ENCODE assay signal across 8 cellular contexts in the genomic region with DNA sequence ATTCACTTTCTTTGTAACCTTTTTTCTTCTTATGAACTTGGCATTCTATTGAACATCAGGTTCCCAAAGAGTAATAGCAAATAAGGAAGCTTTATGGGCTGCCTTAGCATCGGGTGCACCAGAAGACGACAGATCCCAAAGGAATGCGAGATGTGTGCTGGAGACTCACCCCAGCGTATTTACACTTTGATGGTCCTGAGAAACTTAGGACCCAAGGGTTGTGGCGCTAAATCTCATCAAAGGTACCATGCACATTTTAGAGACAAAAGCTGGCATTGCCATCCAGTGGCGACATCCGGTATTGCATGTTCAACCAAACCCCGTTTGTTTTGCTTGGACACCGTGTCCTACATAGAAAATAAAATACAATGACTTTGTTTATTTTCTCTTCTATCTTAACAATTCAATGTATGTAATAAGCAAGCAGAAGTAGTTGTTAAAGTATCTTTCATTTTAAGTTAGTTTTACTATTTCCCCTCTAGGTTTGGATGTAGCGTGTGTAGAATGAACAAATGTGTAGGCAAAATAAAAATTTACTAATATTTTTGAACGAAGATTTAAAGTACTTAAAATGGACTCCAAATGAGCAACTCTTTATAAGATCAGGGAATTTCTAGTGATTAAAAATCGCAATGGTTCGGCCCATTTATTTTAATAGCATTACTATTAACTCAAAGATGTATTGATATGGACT.
DNase-seq lines count a peak whose midpoint lies in the region; ATAC-seq and TF ChIP-seq lines count a peak whose summit lies in the region.

No MANE protein-coding gene starts in this region.

- no peaks in the 10 kb centered on the region for H3K9me3 Mint-ChIP-seq in endodermal cell

- no peaks in the 10 kb centered on the region for H3K27me3 ChIP-seq in endodermal cell (ENCODE audit: control insufficient read depth, insufficient read depth, low read length, poor library complexity, severe bottlenecking)

- H3K27ac ChIP-seq in endodermal cell (ENCODE audit: low read depth, low read length): no peak overlapping the region

- no peak overlapping the region for H3K27ac Mint-ChIP-seq in endodermal cell

- no peak overlapping the region for H3K9ac ChIP-seq in endodermal cell (ENCODE audit: extremely low read depth, low read length, poor library complexity, severe bottlenecking)

- ATAC-seq in HG02678 (IDR thresholded peaks at IDR 0.05; ENCODE audit: unreplicated experiment): peak; percentile 91

- no peak overlapping the region for H3K4me3 Mint-ChIP-seq in endodermal cell

- H3K4me3 ChIP-seq in endodermal cell (ENCODE audit: low read length): no peak overlapping the region

- no peaks in the 10 kb centered on the region for H3K36me3 Mint-ChIP-seq in endodermal cell (ENCODE audit: low read depth)

- 4 to 28% methylated on average over 7 to 13 of the region's 13 CpGs for WGBS in endodermal cell (ENCODE audit: insufficient coverage in 1 of 2, insufficient read length in 1 of 2), 2 experiments

- H3K4me1 ChIP-seq in endodermal cell (ENCODE audit: control insufficient read depth, insufficient read depth, low read length): no peaks in the 10 kb centered on the region

- peaks cover 23% of the 10 kb centered on the region for H3K27me3 Mint-ChIP-seq in endodermal cell (ENCODE audit: insufficient read depth)

- peak; percentile 30 for DNase-seq in NCI-H2196 (lab: John Stamatoyannopoulos, UW; ENCODE audit: unreplicated experiment)
- no peak for DNase-seq in NCI-H2196 treated with DMSO at 0.1 percent for 48 hours (lab: John Stamatoyannopoulos, UW; ENCODE audit: unreplicated experiment)
- DNase-seq in NCI-H345 treated with DMSO at 0.1 percent for 48 hours (lab: John Stamatoyannopoulos, UW; ENCODE audit: unreplicated experiment): peak; percentile 0
- peak; percentile 50 to 52 for DNase-seq in activated CD8-positive, alpha-beta memory T cell treated with anti-CD3 and anti-CD28 coated beads for 4 hours (ENCODE audit: low read depth in 2 of 2)
- DNase-seq in endodermal cell: peak; percentile 94
- peak; percentile 74 for DNase-seq in midbrain (lab: John Stamatoyannopoulos, UW)
- peak; percentile 47 to 62 for DNase-seq in stimulated activated CD8-positive, alpha-beta memory T cell treated with anti-CD3 and anti-CD28 coated beads, Interleukin-2, amount 100 ng/mL, for 1 hour (ENCODE audit: low read depth in 2 of 2)

- no peaks in the 10 kb centered on the region for H3K4me1 Mint-ChIP-seq in endodermal cell

- peak; percentile 93 for TF ChIP-seq CTCF in endodermal cell (conservative IDR thresholded peaks at IDR 0.05)

- H3K9me3 ChIP-seq in endodermal cell (ENCODE audit: control insufficient read depth, low read length): no peaks in the 10 kb centered on the region

- no peaks in the 10 kb centered on the region for H3K36me3 ChIP-seq in endodermal cell (ENCODE audit: control insufficient read depth, insufficient read depth, low read length)
